8 cellular contexts compared by ENCODE assay signal in the genomic region with DNA sequence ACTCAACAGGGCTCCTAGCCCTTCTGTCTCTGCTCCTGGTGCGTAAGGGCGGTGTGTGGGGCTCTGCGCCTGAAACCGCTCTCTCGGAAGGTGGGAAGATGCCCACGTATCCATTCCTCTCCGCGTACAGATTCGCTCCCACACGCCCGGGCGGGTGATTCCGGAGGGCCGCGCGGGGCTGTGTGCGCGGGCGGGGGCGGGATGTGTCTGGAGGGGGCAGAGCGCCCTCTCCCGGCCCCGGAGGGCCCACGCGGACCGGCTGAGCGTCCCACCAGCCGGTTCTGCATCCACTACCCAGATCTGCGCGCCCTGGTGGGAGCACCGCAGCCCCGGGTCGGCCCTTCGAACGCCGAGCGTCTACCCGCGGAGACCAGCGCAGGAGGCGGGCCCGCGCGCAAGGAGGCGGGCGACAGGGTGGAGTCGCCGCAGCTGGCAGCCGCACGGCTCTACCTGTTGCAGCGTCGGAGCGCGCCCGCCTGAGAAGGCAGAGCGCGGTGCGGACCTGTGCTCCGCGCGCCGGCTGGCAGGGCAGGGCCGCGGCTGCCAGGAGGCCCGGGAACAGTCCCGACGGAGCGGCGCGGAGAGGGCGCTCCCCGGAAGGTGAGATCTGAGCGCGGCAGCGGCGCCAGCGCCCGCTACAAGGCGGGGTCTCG. TPM values are rescaled to one million over a fixed set of nuclear protein-coding genes. Genes with fewer than 3 reads are reported as not detected.
DNase-seq lines count a peak whose midpoint lies in the region; ATAC-seq, FAIRE-seq and TF ChIP-seq lines count a peak whose summit lies in the region.

No MANE protein-coding gene starts in this region.

- H3K36me3 ChIP-seq in SJCRH30 = no peaks in the 10 kb centered on the region
- no peaks in the 10 kb centered on the region for H3K36me3 ChIP-seq in K562 (ENCODE audit: control insufficient read depth, insufficient read depth, low read length)
- no peaks in the 10 kb centered on the region for H3K36me3 ChIP-seq in iPS-18a (ENCODE audit: control insufficient read depth, low read depth, low read length)

- intact Hi-C loops in K562 (cut with micrococcal nuclease) = loop anchor here (2.0 kb wide), 1 partner anchor 88 kb away; no protein-coding TSS in a partner anchor

- H3K79me2 ChIP-seq in K562 (ENCODE audit: control insufficient read depth, insufficient read depth, low read length) = no peaks in the 10 kb centered on the region

- peak overlapping the region; percentile 80 for H2AFZ ChIP-seq in K562 (ENCODE audit: low read depth, low read length)

- H3K4me3 ChIP-seq in SJCRH30 (peak overlapping the region; percentile 56), K562 (peak overlapping the region; percentile 28), iPS-18a (ENCODE audit: low read length) (peak overlapping the region; percentile 77), skeletal muscle cell (ENCODE audit: low read depth, low read length) (peak overlapping the region; percentile 52)

- no peaks in the 10 kb centered on the region for H4K20me1 ChIP-seq in K562 (replicated peaks; ENCODE audit: control insufficient read depth, insufficient read depth, low read length)

- 2% methylated on average over 30 of the region's 80 CpGs for WGBS in K562 (ENCODE audit: insufficient coverage, low coverage, missing lambda C conversion rate)

- no peaks in the 10 kb centered on the region; the same call in 1 of the 2 replicates for H3K4me1 ChIP-seq in SJCRH30
- peaks cover 0 to 21% of the 10 kb centered on the region in 2 experiments; a peak in 2 of 5 replicates for H3K4me1 ChIP-seq in K562 (replicated peaks in 1 of 2; ENCODE audit: control insufficient read depth in 2 of 2, insufficient read depth in 2 of 2, low read length in 2 of 2)
- H3K4me1 ChIP-seq in iPS-18a (ENCODE audit: control insufficient read depth, low read depth, low read length) = peaks cover 7% of the 10 kb centered on the region

- ATAC-seq in GM19463 (IDR thresholded peaks at IDR 0.05; ENCODE audit: unreplicated experiment) = peak; percentile 64
- ATAC-seq in K562 = peak; percentile 98

- H3K9ac ChIP-seq in K562 (ENCODE audit: insufficient read depth in 1 of 2, low read depth in 2 of 2, low read length in 2 of 2) (peak overlapping the region in 1 of 2 experiments; percentile 35; a peak in 1 of 4 replicates), iPS-18a (ENCODE audit: low read length) (no peak overlapping the region)

- FAIRE-seq in K562 (lab: Jason Lieb, UNC) = no peak

- peak overlapping the region; percentile 73 for H3K4me2 ChIP-seq in K562 (ENCODE audit: insufficient read depth, low read length)

- no peak for TF ChIP-seq POLR2A in K562 (conservative IDR thresholded peaks at IDR 0.05)

- in situ Hi-C loops in K562 (cut with MboI) = no loop called here

- DNase-seq in COLO668 (lab: John Stamatoyannopoulos, UW; ENCODE audit: unreplicated experiment) (peak; percentile 96), HPDE6-E6E7 (ENCODE audit: extremely low spot score) (peak; percentile 52), SJCRH30 (peak; percentile 68 to 76), K562 (ENCODE audit: extremely low read depth in 1 of 4, low spot score in 3 of 4) (peak; percentile 62 to 78 (median 64)), skeletal muscle cell (ENCODE audit: low read depth) (no peak), SKM-1 (lab: John Stamatoyannopoulos, UW; ENCODE audit: unreplicated experiment) (no peak)

- H3K27ac ChIP-seq in SJCRH30 (no peak overlapping the region), K562 (ENCODE audit: extremely low read depth, low read depth, low read length) (no peak overlapping the region), iPS-18a (ENCODE audit: low read length) (no peak overlapping the region)

- CTCF ChIA-PET in K562 (lab: Yijun Ruan, JAX; ENCODE audit: low intra/inter-chr PET ratio) = interaction anchor here (1.4 kb wide), 1 partner anchor 88 kb away, joined by 8 read pairs; no protein-coding TSS in a partner anchor

- POLR2A ChIA-PET in K562 (lab: Yijun Ruan, JAX) = interaction anchor here (1.0 kb wide), 1 partner anchor 15 kb away, joined by 3 read pairs; no protein-coding TSS in a partner anchor

- no peak for TF ChIP-seq EP300 in K562 (IDR thresholded peaks at IDR 0.05; ENCODE audit: low read length)

- TF ChIP-seq RAD21 in K562 (CRISPR knock-in tag; conservative IDR thresholded peaks at IDR 0.05 in 1 of 2, IDR thresholded peaks at IDR 0.05 in 1 of 2) = peak; percentile 27 to 65

- H3K9me3 ChIP-seq in SJCRH30 (replicated peaks) (no peaks in the 10 kb centered on the region; the same call in 1 of the 2 replicates), K562 (replicated peaks; ENCODE audit: control insufficient read depth, insufficient read depth, low read depth, low read length) (no peaks in the 10 kb centered on the region), iPS-18a (ENCODE audit: control insufficient read depth, low read depth, low read length) (no peaks in the 10 kb centered on the region)

- H3K27me3 ChIP-seq in SJCRH30 (no peaks in the 10 kb centered on the region), K562 (ENCODE audit: control insufficient read depth in 2 of 2, insufficient read depth in 2 of 2, low read length in 2 of 2) (peaks cover 6 to 39% of the 10 kb centered on the region in 2 experiments; a peak in 3 of 5 replicates), iPS-18a (ENCODE audit: control insufficient read depth, insufficient read depth, low read length) (peaks cover 77% of the 10 kb centered on the region)

- TF ChIP-seq CTCF in K562 (IDR thresholded peaks at IDR 0.05 in 2 of 3, conservative IDR thresholded peaks at IDR 0.05 in 1 of 3; ENCODE audit: insufficient read depth in 2 of 3, low read depth in 1 of 3, low read length in 3 of 3) = peak; percentile 60 to 68 (median 63)

- BruUV-seq in K562 (replicated peaks; lab: Mats Ljungman, UMichigan) = no TSS peak

- H3K9me1 ChIP-seq in K562 (ENCODE audit: control insufficient read depth, insufficient read depth, low read length) = no peaks in the 10 kb centered on the region

TF ChIP-seq in K562, 482 proteins besides CTCF, POLR2A, EP300 and RAD21 (continues in another document):
- TF ChIP-seq ILF3 (IDR thresholded peaks at IDR 0.05; ENCODE audit: borderline replicate concordance) (no peak), CTCFL (IDR thresholded peaks at IDR 0.05; ENCODE audit: borderline replicate concordance, insufficient read depth, low read depth, low read length, poor library complexity, severe bottlenecking) (peak; percentile 6), VEZF1 (CRISPR knock-in tag; IDR thresholded peaks at IDR 0.05) (peak; percentile 36; the same call in 1 of the 2 replicates), RBBP5 (IDR thresholded peaks at IDR 0.05; ENCODE audit: borderline replicate concordance, insufficient read depth, low read length, poor library complexity, severe bottlenecking) (peak; percentile 28), TBL1XR1 (IDR thresholded peaks at IDR 0.05; ENCODE audit: low read length in 2 of 2) (no peak), NCOA1 (IDR thresholded peaks at IDR 0.05; ENCODE audit: low read depth) (no peak), ZNF347 (CRISPR knock-in tag; IDR thresholded peaks at IDR 0.05; ENCODE audit: low read depth) (no peak)

RNA-seq across cellular contexts. Expression of gene KCNK13, which starts 1.4 kb away (rescaled TPM):
- total RNA-seq in SJCRH30 (2014; rRNA removed; shearing (Covaris generic)) = 1.3 and 2.0 TPM in 2 replicates
- not detected in 2 replicates for total RNA-seq in K562 (2011; cell fraction: chromatin; rRNA removed; ENCODE audit: low replicate concordance)
- total RNA-seq in K562 (2011; cell fraction: nucleolus; rRNA removed) = not detected in 2 replicates
- total RNA-seq in K562 (2011; cell fraction: nucleoplasm; rRNA removed) = 0.15 TPM in 1 of 2 replicates, not detected in the other
- total RNA-seq in K562 (2014; rRNA removed) = 0.05 TPM in 1 of 2 replicates, not detected in the other
- total RNA-seq in K562 (2014; rRNA removed; fragmentation: Illumina TruSeq; extraction: Trizol) = not detected in 2 replicates
- total RNA-seq in K562 (2015; rRNA removed; fragmentation: Illumina TruSeq; extraction: Trizol) = not detected in 2 replicates
- total RNA-seq in K562 (2021) = not detected in 2 replicates
- polyA plus RNA-seq in K562 (2011; rRNA removed) = 0.03 TPM in 1 of 2 replicates, not detected in the other
- polyA plus RNA-seq in K562 (2011; cell fraction: cytosol; rRNA removed) = 0.04 TPM in 1 of 2 replicates, not detected in the other
- not detected in 2 replicates for polyA plus RNA-seq in K562 (2011; cell fraction: nucleus; rRNA removed)
- polyA plus RNA-seq in K562 (2012) = not detected in 2 replicates
- polyA plus RNA-seq in K562 (2014; fragmentation: Illumina TruSeq; extraction: Trizol) = not detected in 2 replicates
- not detected for polyA plus RNA-seq in K562 (2014; fragmentation: Nextera tagmentation; extraction: Ambion mirVana)
- not detected in 2 replicates for polyA plus RNA-seq in K562 (2014; rRNA removed)
- not detected in 2 replicates for polyA minus RNA-seq in K562 (2011; rRNA and poly(A)+ RNA removed)
- not detected in 2 replicates for polyA minus RNA-seq in K562 (2011; cell fraction: cytosol; rRNA and poly(A)+ RNA removed)
- polyA minus RNA-seq in K562 (2011; cell fraction: nucleus; rRNA and poly(A)+ RNA removed) = not detected in 2 replicates

Comparison
In these comparisons a context has a peak if more than half of its experiments do, and no peak if none do; other contexts are left out.
1. DNase-seq: peak in COLO668 (single experiment), HPDE6-E6E7 (single experiment), SJCRH30 (2 of 2) and K562 (4 of 4); none in skeletal muscle cell (single experiment) and SKM-1 (single experiment).
2. Peak in every context shown above with its lines, with median percentiles within 50 percentile points of each other: H3K4me3 ChIP-seq.